18 cellular contexts compared by ENCODE assay signal in the genomic region with DNA sequence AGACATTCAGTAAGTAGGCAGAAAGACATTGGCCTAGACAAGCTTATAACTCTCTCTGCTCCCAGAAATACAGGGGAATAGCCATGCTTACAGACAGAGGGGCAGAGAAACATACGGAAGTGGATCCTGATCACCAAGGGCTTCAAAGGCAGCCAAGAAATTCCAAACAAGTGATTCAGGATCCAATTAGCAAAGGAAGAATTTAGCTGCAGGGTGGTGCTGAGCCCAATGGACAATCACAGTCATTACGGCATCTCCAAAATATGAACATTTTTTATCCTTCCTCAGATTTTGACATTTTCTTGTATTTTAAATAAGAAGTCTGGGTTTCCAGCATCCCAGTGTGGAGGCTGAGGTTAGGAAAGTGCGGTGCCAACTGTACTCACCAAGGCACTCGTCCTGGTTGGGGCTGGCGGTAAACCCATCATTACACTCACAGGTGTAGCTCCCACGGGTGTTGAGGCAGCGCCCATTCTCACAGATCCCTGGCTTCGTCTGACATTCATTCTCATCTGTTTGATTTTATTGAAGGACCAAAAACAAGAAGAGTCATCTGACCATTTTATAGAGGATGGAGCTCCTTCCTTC.
A peak's percentile ranks its signal among the peaks of the same experiment; 100 is the strongest.
DNase-seq lines count a peak whose midpoint lies in the region; ATAC-seq and TF ChIP-seq lines count a peak whose summit lies in the region.
"Had no signal": no experiment of that assay in that cellular context is flagged by ENCODE, and none has a peak within 500 bp of the region (broad histone marks: within the 10 kb centered on the region; RNA-seq: fewer than 3 reads in every experiment).

No MANE protein-coding gene starts in this region.

- DNase-seq in EH (ENCODE audit: low read depth) (peak; percentile 99), NCI-H446 (lab: John Stamatoyannopoulos, UW) (peak; percentile 19 to 28), esophagus muscularis mucosa (ENCODE audit: extremely low spot score) (no peak), non-pigmented ciliary epithelial cell (ENCODE audit: low read depth) (peak; percentile 46), NCI-H1105 (lab: John Stamatoyannopoulos, UW) (no peak), SJCRH30 (no peak), SW 1271 (lab: John Stamatoyannopoulos, UW) (no peak)
- DNase-seq: activated CD8-positive, alpha-beta T cell treated with anti-CD3 and anti-CD28 coated beads for 36 hours; body of pancreas; CD8-positive, alpha-beta memory T cell; effector CD4-positive, alpha-beta T cell; GDM1; glutamatergic neuron; NCI-H1092 treated with DMSO at 0.1 percent for 48 hours; NCI-H2171 treated with DMSO at 0.1 percent for 48 hours had no signal

- ATAC-seq in activated CD4-positive, CD25-positive, alpha-beta regulatory T cell treated with anti-CD3 and anti-CD28 coated beads, Interleukin-2, amount 50 U/mL, for 24 hours, result no peak
- ATAC-seq: activated CD8-positive, alpha-beta T cell treated with anti-CD3 and anti-CD28 coated beads for 36 hours; activated T-helper 17 cell treated with anti-CD3 and anti-CD28 coated beads, Interleukin-2, amount 50 U/mL, for 72 hours; body of pancreas; HepG2 had no signal

- no peak for TF ChIP-seq POLR2A in esophagus muscularis mucosa (IDR thresholded peaks at IDR 0.05; ENCODE audit: low read depth)

- H3K36me3 ChIP-seq in esophagus muscularis mucosa (peaks cover 57 to 98% (median 83%) of the 10 kb centered on the region in 4 donors), SJCRH30 (peaks cover 14% of the 10 kb centered on the region)

- H3K4me3 ChIP-seq in esophagus muscularis mucosa, result no peak overlapping the region
- H3K4me3 ChIP-seq in SJCRH30, result no peak overlapping the region
- H3K4me3 ChIP-seq: body of pancreas had no signal

- WGBS in esophagus muscularis mucosa, result 70% methylated on average over 8 of the region's 8 CpGs

- intact Hi-C loops in esophagus muscularis mucosa (cut with DNase I), result no loop called here

- no peaks in the 10 kb centered on the region for H3K27me3 ChIP-seq in esophagus muscularis mucosa
- H3K27me3 ChIP-seq in SJCRH30, result no peaks in the 10 kb centered on the region
- H3K27me3 ChIP-seq: body of pancreas had no signal

- H3K9me3 ChIP-seq in esophagus muscularis mucosa, result no peaks in the 10 kb centered on the region
- no peaks in the 10 kb centered on the region for H3K9me3 ChIP-seq in SJCRH30 (replicated peaks)
- H3K9me3 ChIP-seq: body of pancreas had no signal

- no peak for TF ChIP-seq EP300 in esophagus muscularis mucosa (IDR thresholded peaks at IDR 0.05)

- no peaks in the 10 kb centered on the region for H3K4me1 ChIP-seq in esophagus muscularis mucosa
- H3K4me1 ChIP-seq in SJCRH30, result peaks cover 11% of the 10 kb centered on the region
- H3K4me1 ChIP-seq: body of pancreas had no signal

- H3K27ac ChIP-seq in esophagus muscularis mucosa (replicated peaks in 1 of 4), result peak overlapping the region in 3 of 4 donors; percentile 2 to 38 (median 17)
- H3K27ac ChIP-seq in SJCRH30, result no peak overlapping the region
- H3K27ac ChIP-seq: body of pancreas had no signal

- no peak for TF ChIP-seq CTCF in esophagus muscularis mucosa (IDR thresholded peaks at IDR 0.05)

Comparison
In these comparisons a context has a peak if more than half of its experiments do, and no peak if none do; other contexts are left out.
1. DNase-seq: peak in EH (single experiment), NCI-H446 (2 of 2) and non-pigmented ciliary epithelial cell (single experiment); none in esophagus muscularis mucosa (single experiment), NCI-H1105 (single experiment), SJCRH30 (0 of 2) and SW 1271 (0 of 2).